ENCODE assay signal across 16 cellular contexts in the genomic region with DNA sequence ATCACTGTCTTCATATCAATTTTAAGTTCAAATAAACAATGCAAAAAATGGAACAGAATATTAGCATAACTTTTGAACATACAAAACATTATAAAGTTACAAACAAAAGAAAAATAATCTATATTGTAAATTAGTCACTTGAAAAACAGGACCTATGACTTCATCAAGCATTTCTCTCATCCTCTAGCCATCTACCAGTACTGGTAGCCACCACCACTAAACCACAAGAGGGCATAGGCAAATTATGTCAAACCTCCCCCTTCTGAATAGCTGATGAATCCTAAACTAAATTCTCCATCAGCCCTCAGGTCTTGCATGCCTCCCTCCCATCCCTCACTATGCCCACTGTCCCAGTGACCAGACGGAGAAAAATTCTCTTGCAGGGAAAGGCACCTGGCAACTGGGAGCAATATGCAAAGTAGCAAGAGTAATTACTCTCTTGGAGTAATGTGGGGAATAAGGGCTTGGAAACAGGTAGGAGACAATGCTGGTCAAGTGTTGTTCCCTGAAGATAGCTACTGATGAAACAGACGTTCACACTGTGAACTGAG. TPM values are rescaled to one million over a fixed set of nuclear protein-coding genes. Genes with fewer than 3 reads are reported as not detected.
DNase-seq lines count a peak whose midpoint lies in the region; ATAC-seq, FAIRE-seq and TF ChIP-seq lines count a peak whose summit lies in the region.
"Had no signal": no experiment of that assay in that cellular context is flagged by ENCODE, and none has a peak within 500 bp of the region (broad histone marks: within the 10 kb centered on the region; RNA-seq: fewer than 3 reads in every experiment).

No MANE protein-coding gene starts in this region.

- no peaks in the 10 kb centered on the region for H4K20me1 ChIP-seq in hepatocyte (ENCODE audit: insufficient read depth, poor library complexity, severe bottlenecking)

- peaks cover 12% of the 10 kb centered on the region for H3K36me3 ChIP-seq in CD8-positive, alpha-beta memory T cell (ENCODE audit: insufficient read depth, low read length)
- H3K36me3 ChIP-seq in hepatocyte (replicated peaks; ENCODE audit: insufficient read depth, low read depth) (no peaks in the 10 kb centered on the region), small intestine (ENCODE audit: control insufficient read depth in 2 of 2, insufficient read depth in 2 of 2, low read length in 2 of 2) (peaks cover 4 to 19% of the 10 kb centered on the region in 2 donors)

- H3K4me1 ChIP-seq in CD8-positive, alpha-beta memory T cell (ENCODE audit: insufficient read depth, low read length) = no peaks in the 10 kb centered on the region
- no peaks in the 10 kb centered on the region for H3K4me1 ChIP-seq in hepatocyte (ENCODE audit: insufficient read depth)
- H3K4me1 ChIP-seq in small intestine (ENCODE audit: control insufficient read depth in 2 of 2, insufficient read depth in 1 of 2, low read depth in 1 of 2, low read length in 1 of 2) = no peaks in the 10 kb centered on the region
- H3K4me1 ChIP-seq: suprapubic skin had no signal

- H2AFZ ChIP-seq in hepatocyte = no peak overlapping the region

- no peak overlapping the region for H3K27ac ChIP-seq in CD8-positive, alpha-beta memory T cell (ENCODE audit: low read depth, low read length)
- H3K27ac ChIP-seq in hepatocyte (no peak overlapping the region), small intestine (ENCODE audit: low read depth in 1 of 2, low read length in 1 of 2) (no peak overlapping the region)
- H3K27ac ChIP-seq: body of pancreas, RWPE1, suprapubic skin had no signal

- no peaks in the 10 kb centered on the region for H3K9me3 ChIP-seq in CD8-positive, alpha-beta memory T cell (ENCODE audit: low read length)
- H3K9me3 ChIP-seq in hepatocyte (ENCODE audit: low read depth) (no peaks in the 10 kb centered on the region), small intestine (ENCODE audit: control insufficient read depth, low read depth) (no peaks in the 10 kb centered on the region)
- H3K9me3 ChIP-seq: body of pancreas, suprapubic skin had no signal

- no peaks in the 10 kb centered on the region for H3K9me3 Mint-ChIP-seq in HFFc6
- no peaks in the 10 kb centered on the region for H3K9me3 Mint-ChIP-seq in CD8-positive, alpha-beta memory T cell
- H3K9me3 Mint-ChIP-seq: CD4-positive, alpha-beta memory T cell; nephron progenitor cell had no signal

- DNase-seq in D721Med (ENCODE audit: insufficient read length, low spot score) (no peak), HFFc6 (peak; percentile 48), amniotic epithelial cell (ENCODE audit: low read depth) (peak; percentile 12), iris pigment epithelial cell (ENCODE audit: low read depth) (peak; percentile 32), hepatocyte (ENCODE audit: low spot score) (no peak), small intestine (no peak)
- no peak for DNase-seq in CD8-positive, alpha-beta memory T cell
- DNase-seq: activated CD8-positive, alpha-beta T cell treated with anti-CD3 and anti-CD28 coated beads, Interleukin-2, amount 10 ng/mL, durations not matched to agents 7 days and 5 days; activated gamma-delta T cell treated with Interleukin-2 at 50 U/mL for 16 hours; body of pancreas; hypothalamus; nephron progenitor cell had no signal

- H3K9me2 ChIP-seq in hepatocyte (replicated peaks; ENCODE audit: insufficient read depth) = no peaks in the 10 kb centered on the region

- no peak for ATAC-seq in GM21825 (IDR thresholded peaks at IDR 0.05; ENCODE audit: unreplicated experiment)
- ATAC-seq: activated CD8-positive, alpha-beta T cell treated with anti-CD3 and anti-CD28 coated beads, Interleukin-2, amount 10 ng/mL, durations not matched to agents 7 days and 5 days; body of pancreas had no signal

- H3K4me1 Mint-ChIP-seq in HFFc6 (ENCODE audit: low read depth) = peaks cover 25% of the 10 kb centered on the region
- no peaks in the 10 kb centered on the region for H3K4me1 Mint-ChIP-seq in CD8-positive, alpha-beta memory T cell
- H3K4me1 Mint-ChIP-seq: CD4-positive, alpha-beta memory T cell; nephron progenitor cell had no signal

- peak overlapping the region; percentile 37; the same call in 1 of the 2 replicates for H3K27ac Mint-ChIP-seq in HFFc6
- no peak overlapping the region for H3K27ac Mint-ChIP-seq in CD8-positive, alpha-beta memory T cell
- H3K27ac Mint-ChIP-seq: activated CD8-positive, alpha-beta T cell treated with anti-CD3 and anti-CD28 coated beads, Interleukin-2, amount 10 ng/mL, durations not matched to agents 7 days and 5 days; CD4-positive, alpha-beta memory T cell; nephron progenitor cell had no signal

- H3K4me3 Mint-ChIP-seq in HFFc6 = no peak overlapping the region
- H3K4me3 Mint-ChIP-seq in CD8-positive, alpha-beta memory T cell = no peak overlapping the region
- H3K4me3 Mint-ChIP-seq: activated CD8-positive, alpha-beta T cell treated with anti-CD3 and anti-CD28 coated beads, Interleukin-2, amount 10 ng/mL, durations not matched to agents 7 days and 5 days; CD4-positive, alpha-beta memory T cell; nephron progenitor cell had no signal

- POLR2A ChIA-PET in CD8-positive, alpha-beta memory T cell (lab: Charles Lee) = no interaction called here

- peaks cover 34% of the 10 kb centered on the region for H3K36me3 Mint-ChIP-seq in HFFc6 (ENCODE audit: low read depth)
- H3K36me3 Mint-ChIP-seq in CD8-positive, alpha-beta memory T cell = peaks cover 8 to 56% (median 23%) of the 10 kb centered on the region in 3 donors

- H3K27me3 Mint-ChIP-seq in HFFc6 (ENCODE audit: insufficient read depth) = no peaks in the 10 kb centered on the region; the same call in 1 of the 2 replicates
- no peaks in the 10 kb centered on the region for H3K27me3 Mint-ChIP-seq in CD8-positive, alpha-beta memory T cell
- H3K27me3 Mint-ChIP-seq: CD4-positive, alpha-beta memory T cell had no signal

- no peaks in the 10 kb centered on the region for H3K79me2 ChIP-seq in hepatocyte

- H3K27me3 ChIP-seq in CD8-positive, alpha-beta memory T cell (ENCODE audit: insufficient read depth, low read length, poor library complexity, severe bottlenecking) = no peaks in the 10 kb centered on the region
- H3K27me3 ChIP-seq in hepatocyte (no peaks in the 10 kb centered on the region), small intestine (ENCODE audit: control insufficient read depth in 2 of 2, insufficient read depth in 2 of 2, low read length in 2 of 2) (no peaks in the 10 kb centered on the region)
- H3K27me3 ChIP-seq: body of pancreas, suprapubic skin had no signal

- TF ChIP-seq CTCF in D721Med (IDR thresholded peaks at IDR 0.05; ENCODE audit: insufficient read depth, missing control alignments) = no peak
- TF ChIP-seq CTCF in HFFc6 (IDR thresholded peaks at IDR 0.05) = peak; percentile 68
- no peak for TF ChIP-seq CTCF in hepatocyte (IDR thresholded peaks at IDR 0.05; ENCODE audit: poor library complexity)

- CTCF ChIA-PET in CD8-positive, alpha-beta memory T cell (lab: Charles Lee) = no interaction called here

- WGBS in hepatocyte (ENCODE audit: low lambda C conversion rate, missing lambda C conversion rate) = 80% methylated on average over 2 of the region's 2 CpGs
- whole genome bisulfite sequencing in small intestine, 3 donors = 89 to 94% (median 94%) methylated on average over 2 of the region's 2 CpGs

- peak; percentile 61 for FAIRE-seq in D721Med (lab: Jason Lieb, UNC)
- FAIRE-seq in small intestine (lab: Jason Lieb, UNC) = no peak

- no peak overlapping the region for H3K4me3 ChIP-seq in CD8-positive, alpha-beta memory T cell (ENCODE audit: low read length)
- H3K4me3 ChIP-seq in hepatocyte (no peak overlapping the region), small intestine (ENCODE audit: low read depth in 1 of 2, low read length in 2 of 2) (no peak overlapping the region)
- H3K4me3 ChIP-seq: body of pancreas, suprapubic skin had no signal

- H3K4me2 ChIP-seq in hepatocyte = no peak overlapping the region

RNA-seq across cellular contexts. Expression of gene SSX2IP, which starts 37.1 kb away (rescaled TPM):
- 100 to 1,000 TPM in 4 of 6 experiments, 10 to 100 TPM in 2; 78.3 to 128 (median 121) TPM for total RNA-seq in HFFc6 (2021; fragmentation: NEBNext Ultra II Directional; extraction: Animal tissue kit (Norgen Biotek cat#: 25700))
- total RNA-seq in CD8-positive, alpha-beta memory T cell = 10 to 100 TPM; 10.4 to 11.4 TPM
- 8.5 TPM for polyA plus RNA-seq in CD8-positive, alpha-beta memory T cell
- 38.0 and 39.9 TPM in 2 replicates for total RNA-seq in hepatocyte
- polyA plus RNA-seq in hepatocyte (17.1 and 26.5 TPM in 2 replicates), small intestine (10 to 100 TPM in 2 of 3 donors, 1 to 10 TPM in 1; 5.7 to 15.7 (median 11.6) TPM)

Comparison
In these comparisons a context has a peak if more than half of its experiments do, and no peak if none do; other contexts are left out.
1. DNase-seq: peak in HFFc6 (single experiment), amniotic epithelial cell (single experiment) and iris pigment epithelial cell (single experiment); none in D721Med (single experiment), CD8-positive, alpha-beta memory T cell (0 of 5), hepatocyte (single experiment) and small intestine (single experiment).